1 cellular context compared by ENCODE assay signal in genomic region chr17:78172284-78173024, GRCh38.
TF ChIP-seq lines count a peak whose summit lies in the region.

No MANE protein-coding gene starts in this region.

TF ChIP-seq in H1, 55 proteins besides CTCF, POLR2A, EP300 and RAD21:
- peak; percentile 49; the same call in 1 of the 2 replicates for TF ChIP-seq POLR2AphosphoS5 (IDR thresholded peaks at IDR 0.05; ENCODE audit: low read depth, low read length)
- TF ChIP-seq RNF2 (IDR thresholded peaks at IDR 0.05; ENCODE audit: borderline replicate concordance, low read depth, low read length, missing control alignments, poor library complexity, severe bottlenecking): no peak
TF ChIP-seq in H1: peak in this region for 1.
